Comparison of ENCODE assay signal across 8 cellular contexts in genomic region chr16:49859139-49859947, GRCh38. TPM values are rescaled to one million over a fixed set of nuclear protein-coding genes. Genes with fewer than 3 reads are reported as not detected.
A peak's percentile ranks its signal among the peaks of the same experiment; 100 is the strongest.
DNase-seq lines count a peak whose midpoint lies in the region; ATAC-seq and TF ChIP-seq lines count a peak whose summit lies in the region.

No MANE protein-coding gene starts in this region.

- peaks cover 0 to 18% (median 11%) of the 10 kb centered on the region in 7 donors for H3K4me1 Mint-ChIP-seq in naive thymus-derived CD4-positive, alpha-beta T cell

- peaks cover 2 to 57% (median 18%) of the 10 kb centered on the region in 5 donors for H3K27me3 Mint-ChIP-seq in naive thymus-derived CD4-positive, alpha-beta T cell

- no peak for TF ChIP-seq CTCF in AG10803 (conservative IDR thresholded peaks at IDR 0.05; ENCODE audit: low read length)

- intact Hi-C loops in naive thymus-derived CD4-positive, alpha-beta T cell (cut with micrococcal nuclease), result loop anchor here (5.0 to 10.0 kb wide), 4 partner anchors 208 to 945 kb away; partner anchors contain the start of gene HEATR3 (in 1 of the 2)

- H3K9me3 ChIP-seq in esophagus (ENCODE audit: control insufficient read depth in 2 of 2, insufficient read depth in 1 of 2, low read depth in 1 of 2, low read length in 1 of 2), result no peaks in the 10 kb centered on the region
- H3K9me3 ChIP-seq in naive thymus-derived CD4-positive, alpha-beta T cell (ENCODE audit: control insufficient read depth in 2 of 3, low read length in 3 of 3), result no peaks in the 10 kb centered on the region

- no peaks in the 10 kb centered on the region for H3K27me3 ChIP-seq in esophagus (ENCODE audit: control insufficient read depth in 1 of 2, insufficient read depth in 2 of 2, low read length in 2 of 2)
- no peaks in the 10 kb centered on the region for H3K27me3 ChIP-seq in naive thymus-derived CD4-positive, alpha-beta T cell (ENCODE audit: control insufficient read depth in 2 of 2, insufficient read depth in 2 of 2, low read length in 2 of 2)

- no peak for ATAC-seq in naive thymus-derived CD4-positive, alpha-beta T cell

- DNase-seq in AG10803 (ENCODE audit: low read depth), result no peak
- peak; percentile 49 for DNase-seq in NCI-H2171 (lab: John Stamatoyannopoulos, UW)
- peak in 1 of 9 donors; percentile 23 for DNase-seq in naive thymus-derived CD4-positive, alpha-beta T cell
- DNase-seq in SW480 (ENCODE audit: low spot score), result no peak
- no peak for DNase-seq in NCI-H1417 treated with DMSO at 0.1 percent for 48 hours (lab: John Stamatoyannopoulos, UW)
- DNase-seq in Ammon's horn (ENCODE audit: low spot score), result no peak
- no peak for DNase-seq in middle frontal gyrus (ENCODE audit: extremely low spot score, low spot score)

- H3K4me3 ChIP-seq in AG10803 (ENCODE audit: low read length) (peak overlapping the region; percentile 12; the same call in 1 of the 2 replicates), esophagus (ENCODE audit: low read depth in 1 of 2, low read length in 2 of 2) (peak overlapping the region; percentile 24 to 67)
- no peak overlapping the region for H3K4me3 ChIP-seq in naive thymus-derived CD4-positive, alpha-beta T cell (ENCODE audit: low read length)

- H3K36me3 ChIP-seq in esophagus (ENCODE audit: control insufficient read depth in 2 of 2, insufficient read depth in 2 of 2, low read length in 1 of 2), result no peaks in the 10 kb centered on the region
- H3K36me3 ChIP-seq in naive thymus-derived CD4-positive, alpha-beta T cell (ENCODE audit: control insufficient read depth in 2 of 3, insufficient read depth in 3 of 3, low read length in 3 of 3), result no peaks in the 10 kb centered on the region

- no peaks in the 10 kb centered on the region for H3K36me3 Mint-ChIP-seq in naive thymus-derived CD4-positive, alpha-beta T cell

- H3K4me1 ChIP-seq in esophagus (ENCODE audit: control insufficient read depth in 2 of 2, insufficient read depth in 2 of 2, low read length in 1 of 2), result peaks cover 0 to 3% of the 10 kb centered on the region in 2 donors
- peaks cover 0 to 5% of the 10 kb centered on the region in 2 donors for H3K4me1 ChIP-seq in naive thymus-derived CD4-positive, alpha-beta T cell (ENCODE audit: control insufficient read depth in 2 of 2, insufficient read depth in 2 of 2, low read length in 2 of 2)

- WGBS in esophagus, 2 donors, result 8% methylated on average over 27 to 28 of the region's 28 CpGs

- H3K9me3 Mint-ChIP-seq in naive thymus-derived CD4-positive, alpha-beta T cell, result no peaks in the 10 kb centered on the region

- CTCF ChIA-PET in naive thymus-derived CD4-positive, alpha-beta T cell (lab: Charles Lee), result no interaction called here

- H3K27ac Mint-ChIP-seq in naive thymus-derived CD4-positive, alpha-beta T cell, result no peak overlapping the region

- POLR2A ChIA-PET in naive thymus-derived CD4-positive, alpha-beta T cell (lab: Charles Lee), result no interaction called here

- peak overlapping the region; percentile 33 to 90 (median 70) for H3K4me3 Mint-ChIP-seq in naive thymus-derived CD4-positive, alpha-beta T cell

- peak overlapping the region; percentile 72 to 85 for H3K27ac ChIP-seq in esophagus (ENCODE audit: low read depth in 2 of 2, low read length in 1 of 2)
- no peak overlapping the region for H3K27ac ChIP-seq in naive thymus-derived CD4-positive, alpha-beta T cell (ENCODE audit: low read depth, low read length)

RNA-seq across cellular contexts. Expression of gene ZNF423, which starts 3.4 kb away (rescaled TPM):
- polyA plus RNA-seq in esophagus, result under 1 TPM; 0.53 to 0.67 TPM
- not detected for total RNA-seq in naive thymus-derived CD4-positive, alpha-beta T cell
- not detected for polyA plus RNA-seq in naive thymus-derived CD4-positive, alpha-beta T cell
